Comparison of ENCODE assay signal across 36 cellular contexts in genomic region chr2:52882974-52883373, GRCh38.
"Had no signal": no experiment of that assay in that cellular context is flagged by ENCODE, and none has a peak within 500 bp of the region (broad histone marks: within the 10 kb centered on the region; RNA-seq: fewer than 3 reads in every experiment).

No MANE protein-coding gene starts in this region.

- H3K4me1 ChIP-seq: adrenal gland, foreskin keratinocyte, gastrocnemius medialis had no signal

- H3K9me3 ChIP-seq: adrenal gland, body of pancreas, esophagus muscularis mucosa, gastrocnemius medialis had no signal

- H3K27ac ChIP-seq: adrenal gland, body of pancreas, esophagus muscularis mucosa, foreskin keratinocyte, gastrocnemius medialis, WERI-Rb-1 had no signal

- H3K27me3 ChIP-seq: adrenal gland, body of pancreas, esophagus muscularis mucosa, foreskin keratinocyte, gastrocnemius medialis had no signal

- H3K4me3 Mint-ChIP-seq: activated CD4-positive, alpha-beta memory T cell treated with anti-CD3 and anti-CD28 coated beads for 36 hours; activated CD4-positive, alpha-beta T cell treated with anti-CD3 and anti-CD28 coated beads for 36 hours; activated CD4-positive, alpha-beta T cell treated with anti-CD3 and anti-CD28 coated beads, Interleukin-2, amount 10 ng/mL, durations not matched to agents 24 days and 14 days; activated CD8-positive, alpha-beta memory T cell treated with anti-CD3 and anti-CD28 coated beads, Interleukin-2, amount 10 ng/mL, durations not matched to agents 7 days and 5 days; activated CD8-positive, alpha-beta T cell treated with anti-CD3 and anti-CD28 coated beads, Interleukin-2, amount 10 ng/mL, durations not matched to agents 7 days and 5 days; activated naive CD4-positive, alpha-beta T cell treated with anti-CD3 and anti-CD28 coated beads for 36 hours; activated naive CD4-positive, alpha-beta T cell treated with anti-CD3 and anti-CD28 coated beads, Interleukin-2, amount 50 U/mL, for 24 hours; activated naive CD8-positive, alpha-beta T cell treated with anti-CD3 and anti-CD28 coated beads for 36 hours; activated naive CD8-positive, alpha-beta T cell treated with anti-CD3 and anti-CD28 coated beads, Interleukin-2, amount 50 U/mL, for 24 hours; activated T-helper 1 cell treated with anti-CD3 and anti-CD28 coated beads, Interleukin-12 subunit alpha, Interleukin-12 subunit beta, Interleukin-2, Interleukin-4 antibody, amounts not matched to agents 30 ng/mL and 10 ng/mL and 1 ng/mL, durations not matched to agents 14 hours and 24 hours and 36 hours; effector memory CD8-positive, alpha-beta T cell; T-helper 17 cell; T-helper 2 cell treated with Interferon-gamma antibody and Interleukin-4, amounts not matched to agents 5 μg/mL and 100 μg/mL, for 36 hours had no signal

- H3K27me3 Mint-ChIP-seq: activated CD4-positive, alpha-beta memory T cell treated with anti-CD3 and anti-CD28 coated beads for 36 hours; activated CD4-positive, alpha-beta T cell treated with anti-CD3 and anti-CD28 coated beads for 36 hours; activated CD4-positive, alpha-beta T cell treated with anti-CD3 and anti-CD28 coated beads, Interleukin-2, amount 10 ng/mL, durations not matched to agents 24 days and 14 days; activated CD8-positive, alpha-beta memory T cell treated with anti-CD3 and anti-CD28 coated beads, Interleukin-2, amount 10 ng/mL, durations not matched to agents 7 days and 5 days; activated naive CD4-positive, alpha-beta T cell treated with anti-CD3 and anti-CD28 coated beads, Interleukin-2, amount 50 U/mL, for 24 hours; activated naive CD8-positive, alpha-beta T cell treated with anti-CD3 and anti-CD28 coated beads for 36 hours; activated naive CD8-positive, alpha-beta T cell treated with anti-CD3 and anti-CD28 coated beads, Interleukin-2, amount 50 U/mL, for 24 hours; effector memory CD8-positive, alpha-beta T cell; T-helper 17 cell had no signal

- H3K4me3 ChIP-seq: adrenal gland, body of pancreas, esophagus muscularis mucosa, gastrocnemius medialis had no signal

- ATAC-seq: activated CD4-positive, alpha-beta T cell treated with anti-CD3 and anti-CD28 coated beads for 36 hours; activated CD8-positive, alpha-beta memory T cell treated with anti-CD3 and anti-CD28 coated beads, Interleukin-2, amount 10 ng/mL, durations not matched to agents 7 days and 5 days; activated CD8-positive, alpha-beta T cell treated with anti-CD3 and anti-CD28 coated beads, Interleukin-2, amount 10 ng/mL, durations not matched to agents 7 days and 5 days; activated naive CD8-positive, alpha-beta T cell treated with anti-CD3 and anti-CD28 coated beads, Interleukin-2, amount 50 U/mL, for 24 hours; body of pancreas; effector memory CD8-positive, alpha-beta T cell; foreskin keratinocyte; gastrocnemius medialis; T-helper 17 cell had no signal

- H3K36me3 ChIP-seq: adrenal gland, esophagus muscularis mucosa, gastrocnemius medialis, WERI-Rb-1 had no signal

- H3K27ac Mint-ChIP-seq: activated CD4-positive, alpha-beta memory T cell treated with anti-CD3 and anti-CD28 coated beads for 36 hours; activated CD4-positive, alpha-beta T cell treated with anti-CD3 and anti-CD28 coated beads for 36 hours; activated CD4-positive, alpha-beta T cell treated with anti-CD3 and anti-CD28 coated beads, Interleukin-2, amount 10 ng/mL, durations not matched to agents 24 days and 14 days; activated CD8-positive, alpha-beta memory T cell treated with anti-CD3 and anti-CD28 coated beads, Interleukin-2, amount 10 ng/mL, durations not matched to agents 7 days and 5 days; activated CD8-positive, alpha-beta T cell treated with anti-CD3 and anti-CD28 coated beads, Interleukin-2, amount 10 ng/mL, durations not matched to agents 7 days and 5 days; activated naive CD4-positive, alpha-beta T cell treated with anti-CD3 and anti-CD28 coated beads for 36 hours; activated naive CD4-positive, alpha-beta T cell treated with anti-CD3 and anti-CD28 coated beads, Interleukin-2, amount 50 U/mL, for 24 hours; activated naive CD8-positive, alpha-beta T cell treated with anti-CD3 and anti-CD28 coated beads for 36 hours; activated naive CD8-positive, alpha-beta T cell treated with anti-CD3 and anti-CD28 coated beads, Interleukin-2, amount 50 U/mL, for 24 hours; activated T-helper 1 cell treated with anti-CD3 and anti-CD28 coated beads, Interleukin-12 subunit alpha, Interleukin-12 subunit beta, Interleukin-2, Interleukin-4 antibody, amounts not matched to agents 30 ng/mL and 10 ng/mL and 1 ng/mL, durations not matched to agents 14 hours and 24 hours and 36 hours; activated T-helper 2 cell treated with anti-CD3 and anti-CD28 coated beads, Interferon-gamma antibody, Interleukin-2, Interleukin-4, amounts not matched to agents 10 μg/mL and 5 μg/mL and 100 μg/mL, durations not matched to agents 14 hours and 24 hours and 36 hours; effector memory CD8-positive, alpha-beta T cell; T-helper 17 cell; T-helper 2 cell treated with Interferon-gamma antibody and Interleukin-4, amounts not matched to agents 5 μg/mL and 100 μg/mL, for 36 hours had no signal

- DNase-seq: activated CD4-positive, alpha-beta memory T cell treated with anti-CD3 and anti-CD28 coated beads for 36 hours; activated CD4-positive, alpha-beta T cell treated with anti-CD3 and anti-CD28 coated beads for 36 hours; activated CD4-positive, alpha-beta T cell treated with anti-CD3 and anti-CD28 coated beads, Interleukin-2, amount 10 ng/mL, durations not matched to agents 24 days and 14 days; activated CD4-positive, CD25-positive, alpha-beta regulatory T cell; activated CD4-positive, CD25-positive, alpha-beta regulatory T cell treated with anti-CD3 and anti-CD28 coated beads, Interleukin-2, amount 50 U/mL, for 72 hours; activated CD8-positive, alpha-beta memory T cell treated with anti-CD3 and anti-CD28 coated beads, Interleukin-2, amount 10 ng/mL, durations not matched to agents 7 days and 5 days; activated CD8-positive, alpha-beta memory T cell treated with anti-CD3 and anti-CD28 coated beads, Interleukin-2, amount 50 U/mL, for 4 hours; activated CD8-positive, alpha-beta T cell treated with anti-CD3 and anti-CD28 coated beads, Interleukin-2, amount 10 ng/mL, durations not matched to agents 7 days and 5 days; activated effector memory CD4-positive, alpha-beta T cell treated with anti-CD3 and anti-CD28 coated beads, Interleukin-2, amount 50 U/mL, for 16 hours; activated naive CD4-positive, alpha-beta T cell treated with anti-CD3 and anti-CD28 coated beads for 36 hours; activated naive CD8-positive, alpha-beta T cell treated with anti-CD3 and anti-CD28 coated beads for 36 hours; activated naive CD8-positive, alpha-beta T cell treated with anti-CD3 and anti-CD28 coated beads, Interleukin-2, amount 50 U/mL, for 24 hours; activated T-cell treated with anti-CD3 and anti-CD28 coated beads, Interleukin-2, amount 50 U/mL, for 1 hour; activated T-cell treated with anti-CD3 and anti-CD28 coated beads, Interleukin-2, amount 50 U/mL, for 48 hours; adrenal gland; amygdala; aorta; body of pancreas; caudate nucleus; cortex of kidney; dermis blood vessel endothelial cell; effector CD4-positive, alpha-beta T cell; effector memory CD8-positive, alpha-beta T cell; erythroblast; foreskin keratinocyte; gastrocnemius medialis; glutamatergic neuron; T-helper 1 cell; T-helper 17 cell; T1000; WERI-Rb-1 had no signal

- H3K4me1 Mint-ChIP-seq: activated CD4-positive, alpha-beta T cell treated with anti-CD3 and anti-CD28 coated beads for 36 hours; activated CD4-positive, alpha-beta T cell treated with anti-CD3 and anti-CD28 coated beads, Interleukin-2, amount 10 ng/mL, durations not matched to agents 24 days and 14 days; activated CD8-positive, alpha-beta memory T cell treated with anti-CD3 and anti-CD28 coated beads, Interleukin-2, amount 10 ng/mL, durations not matched to agents 7 days and 5 days; activated naive CD4-positive, alpha-beta T cell treated with anti-CD3 and anti-CD28 coated beads, Interleukin-2, amount 50 U/mL, for 24 hours; activated naive CD8-positive, alpha-beta T cell treated with anti-CD3 and anti-CD28 coated beads for 36 hours; activated naive CD8-positive, alpha-beta T cell treated with anti-CD3 and anti-CD28 coated beads, Interleukin-2, amount 50 U/mL, for 24 hours; T-helper 17 cell had no signal

- H3K36me3 Mint-ChIP-seq: activated CD4-positive, alpha-beta memory T cell treated with anti-CD3 and anti-CD28 coated beads for 36 hours; activated CD8-positive, alpha-beta memory T cell treated with anti-CD3 and anti-CD28 coated beads, Interleukin-2, amount 10 ng/mL, durations not matched to agents 7 days and 5 days; activated naive CD4-positive, alpha-beta T cell treated with anti-CD3 and anti-CD28 coated beads, Interleukin-2, amount 50 U/mL, for 24 hours; activated naive CD8-positive, alpha-beta T cell treated with anti-CD3 and anti-CD28 coated beads for 36 hours had no signal

- H3K9me3 Mint-ChIP-seq: activated CD4-positive, alpha-beta memory T cell treated with anti-CD3 and anti-CD28 coated beads for 36 hours; activated CD4-positive, alpha-beta T cell treated with anti-CD3 and anti-CD28 coated beads, Interleukin-2, amount 10 ng/mL, durations not matched to agents 24 days and 14 days; activated naive CD4-positive, alpha-beta T cell treated with anti-CD3 and anti-CD28 coated beads, Interleukin-2, amount 50 U/mL, for 24 hours; activated naive CD8-positive, alpha-beta T cell treated with anti-CD3 and anti-CD28 coated beads for 36 hours; activated naive CD8-positive, alpha-beta T cell treated with anti-CD3 and anti-CD28 coated beads, Interleukin-2, amount 50 U/mL, for 24 hours; activated T-helper 1 cell treated with anti-CD3 and anti-CD28 coated beads, Interleukin-12 subunit alpha, Interleukin-12 subunit beta, Interleukin-2, Interleukin-4 antibody, amounts not matched to agents 30 ng/mL and 10 ng/mL and 1 ng/mL, durations not matched to agents 14 hours and 24 hours and 36 hours had no signal
